Comparison of ENCODE assay signal across 12 cellular contexts in genomic region chr13:35729926-35730627, GRCh38.
DNase-seq lines count a peak whose midpoint lies in the region; ATAC-seq and TF ChIP-seq lines count a peak whose summit lies in the region.
"Had no signal": no experiment of that assay in that cellular context is flagged by ENCODE, and none has a peak within 500 bp of the region (broad histone marks: within the 10 kb centered on the region; RNA-seq: fewer than 3 reads in every experiment).

No MANE protein-coding gene starts in this region.

- intact Hi-C loops in cardiac septum (cut with DNase I): loop anchor here (10.0 kb wide), 1 partner anchor 55 kb away; no protein-coding TSS in a partner anchor

- DNase-seq in cardiac septum (ENCODE audit: low spot score) (peak; percentile 82), occipital lobe (lab: John Stamatoyannopoulos, UW) (no peak), erythroblast (lab: John Stamatoyannopoulos, UW) (no peak), germinal center (ENCODE audit: low spot score) (no peak)
- no peak for DNase-seq in activated CD4-positive, CD25-positive, alpha-beta regulatory T cell treated with anti-CD3 and anti-CD28 coated beads, Interleukin-2, amount 50 U/mL, for 72 hours
- DNase-seq: activated T-cell treated with anti-CD3 and anti-CD28 coated beads, Interleukin-2, amount 50 U/mL, for 4 hours; immature natural killer cell; MG63; NCI-H82 had no signal

- ATAC-seq in GM18861 (IDR thresholded peaks at IDR 0.05; ENCODE audit: unreplicated experiment) (peak; percentile 77), GM21528 (IDR thresholded peaks at IDR 0.05; ENCODE audit: low FRiP score, unreplicated experiment) (peak; percentile 87), HG03432 (IDR thresholded peaks at IDR 0.05; ENCODE audit: unreplicated experiment) (peak; percentile 81)
- ATAC-seq: activated T-cell treated with anti-CD3 and anti-CD28 coated beads, Interleukin-2, amount 50 U/mL, for 4 hours had no signal

- no peak for TF ChIP-seq POLR2A in erythroblast (IDR thresholded peaks at IDR 0.05; ENCODE audit: low read length)
